15 cellular contexts compared by ENCODE assay signal in genomic region chr13:76856141-76856571, GRCh38. TPM values are rescaled to one million over a fixed set of nuclear protein-coding genes. Genes with fewer than 3 reads are reported as not detected.
DNase-seq lines count a peak whose midpoint lies in the region; ATAC-seq and TF ChIP-seq lines count a peak whose summit lies in the region.
"Had no signal": no experiment of that assay in that cellular context is flagged by ENCODE, and none has a peak within 500 bp of the region (broad histone marks: within the 10 kb centered on the region; RNA-seq: fewer than 3 reads in every experiment).

No MANE protein-coding gene starts in this region.

- H3K4me3 ChIP-seq in fibroblast of villous mesenchyme (ENCODE audit: low read depth, low read length) = no peak overlapping the region
- H3K4me3 ChIP-seq: BLaER1, pancreas had no signal

- no peak overlapping the region for H3K4me3 Mint-ChIP-seq in natural killer cell treated with Interleukin-12 subunit alpha and Interleukin-12 subunit beta and Interleukin-15 and Interleukin-18, amount 100 ng/mL, for 72 hours
- H3K4me3 Mint-ChIP-seq in natural killer cell = no peak overlapping the region
- H3K4me3 Mint-ChIP-seq in activated CD8-positive, alpha-beta memory T cell treated with anti-CD3 and anti-CD28 coated beads, Interleukin-2, amount 10 ng/mL, durations not matched to agents 7 days and 5 days = no peak overlapping the region
- H3K4me3 Mint-ChIP-seq: activated CD4-positive, alpha-beta T cell treated with anti-CD3 and anti-CD28 coated beads, Interleukin-2, amount 10 ng/mL, durations not matched to agents 24 days and 14 days had no signal

- H3K4me1 Mint-ChIP-seq in natural killer cell treated with Interleukin-12 subunit alpha and Interleukin-12 subunit beta and Interleukin-15 and Interleukin-18, amount 100 ng/mL, for 72 hours (ENCODE audit: low read depth in 2 of 2) = peaks cover 4 to 6% of the 10 kb centered on the region in 2 donors
- H3K4me1 Mint-ChIP-seq in natural killer cell = no peaks in the 10 kb centered on the region
- H3K4me1 Mint-ChIP-seq in activated CD8-positive, alpha-beta memory T cell treated with anti-CD3 and anti-CD28 coated beads, Interleukin-2, amount 10 ng/mL, durations not matched to agents 7 days and 5 days = peaks cover 2% of the 10 kb centered on the region

- DNase-seq in natural killer cell treated with Interleukin-12 subunit alpha and Interleukin-12 subunit beta and Interleukin-15 and Interleukin-18, amount 100 ng/mL, for 72 hours (ENCODE audit: low spot score) = no peak
- no peak for DNase-seq in natural killer cell
- DNase-seq in SW480 (ENCODE audit: low spot score) = peak; percentile 15
- peak; percentile 59 for DNase-seq in fibroblast of villous mesenchyme (ENCODE audit: low read depth)
- no peak for DNase-seq in left ventricle myocardium superior
- DNase-seq in AML-193 (lab: John Stamatoyannopoulos, UW) = no peak
- DNase-seq in activated CD8-positive, alpha-beta memory T cell treated with anti-CD3 and anti-CD28 coated beads, Interleukin-2, amount 10 ng/mL, durations not matched to agents 7 days and 5 days = no peak
- DNase-seq: activated CD4-positive, alpha-beta T cell treated with anti-CD3 and anti-CD28 coated beads, Interleukin-2, amount 10 ng/mL, durations not matched to agents 24 days and 14 days; activated naive CD4-positive, alpha-beta T cell treated with anti-CD3 and anti-CD28 coated beads, Interleukin-2, amount 50 U/mL, for 16 hours; kidney; NCI-H446; pancreas; stimulated activated CD4-positive, alpha-beta T cell treated with anti-CD3 and anti-CD28 coated beads, Interleukin-4, amount 100 ng/mL, for 1 hour had no signal

- H3K27me3 Mint-ChIP-seq in natural killer cell treated with Interleukin-12 subunit alpha and Interleukin-12 subunit beta and Interleukin-15 and Interleukin-18, amount 100 ng/mL, for 72 hours = peaks cover 8 to 23% of the 10 kb centered on the region in 2 donors
- H3K27me3 Mint-ChIP-seq in natural killer cell (ENCODE audit: low read depth in 2 of 2) = peaks cover 5 to 15% of the 10 kb centered on the region in 2 donors
- H3K27me3 Mint-ChIP-seq in activated CD8-positive, alpha-beta memory T cell treated with anti-CD3 and anti-CD28 coated beads, Interleukin-2, amount 10 ng/mL, durations not matched to agents 7 days and 5 days = peaks cover 18% of the 10 kb centered on the region

- no peaks in the 10 kb centered on the region for H3K9me3 Mint-ChIP-seq in natural killer cell treated with Interleukin-12 subunit alpha and Interleukin-12 subunit beta and Interleukin-15 and Interleukin-18, amount 100 ng/mL, for 72 hours
- no peaks in the 10 kb centered on the region for H3K9me3 Mint-ChIP-seq in natural killer cell
- H3K9me3 Mint-ChIP-seq in activated CD8-positive, alpha-beta memory T cell treated with anti-CD3 and anti-CD28 coated beads, Interleukin-2, amount 10 ng/mL, durations not matched to agents 7 days and 5 days (ENCODE audit: low read depth) = no peaks in the 10 kb centered on the region
- H3K9me3 Mint-ChIP-seq: activated CD4-positive, alpha-beta T cell treated with anti-CD3 and anti-CD28 coated beads, Interleukin-2, amount 10 ng/mL, durations not matched to agents 24 days and 14 days had no signal

- ATAC-seq in natural killer cell treated with Interleukin-12 subunit alpha and Interleukin-12 subunit beta and Interleukin-15 and Interleukin-18, amount 100 ng/mL, for 72 hours = peak; percentile 56 to 73
- no peak for ATAC-seq in natural killer cell
- ATAC-seq in left ventricle myocardium superior = no peak
- ATAC-seq in activated CD8-positive, alpha-beta memory T cell treated with anti-CD3 and anti-CD28 coated beads, Interleukin-2, amount 10 ng/mL, durations not matched to agents 7 days and 5 days = no peak
- no peak for ATAC-seq in HG03045 (IDR thresholded peaks at IDR 0.05; ENCODE audit: unreplicated experiment)

- no peak overlapping the region for H3K27ac Mint-ChIP-seq in natural killer cell treated with Interleukin-12 subunit alpha and Interleukin-12 subunit beta and Interleukin-15 and Interleukin-18, amount 100 ng/mL, for 72 hours
- no peak overlapping the region for H3K27ac Mint-ChIP-seq in natural killer cell
- no peak overlapping the region for H3K27ac Mint-ChIP-seq in activated CD8-positive, alpha-beta memory T cell treated with anti-CD3 and anti-CD28 coated beads, Interleukin-2, amount 10 ng/mL, durations not matched to agents 7 days and 5 days
- H3K27ac Mint-ChIP-seq: activated CD4-positive, alpha-beta T cell treated with anti-CD3 and anti-CD28 coated beads, Interleukin-2, amount 10 ng/mL, durations not matched to agents 24 days and 14 days had no signal

- TF ChIP-seq CTCF in natural killer cell (IDR thresholded peaks at IDR 0.05) (no peak), fibroblast of villous mesenchyme (IDR thresholded peaks at IDR 0.05; ENCODE audit: insufficient read depth, low read depth, low read length) (no peak)

- H3K36me3 Mint-ChIP-seq in natural killer cell treated with Interleukin-12 subunit alpha and Interleukin-12 subunit beta and Interleukin-15 and Interleukin-18, amount 100 ng/mL, for 72 hours = no peaks in the 10 kb centered on the region
- H3K36me3 Mint-ChIP-seq in natural killer cell = no peaks in the 10 kb centered on the region
- no peaks in the 10 kb centered on the region for H3K36me3 Mint-ChIP-seq in activated CD8-positive, alpha-beta memory T cell treated with anti-CD3 and anti-CD28 coated beads, Interleukin-2, amount 10 ng/mL, durations not matched to agents 7 days and 5 days

- intact Hi-C loops in natural killer cell (cut with micrococcal nuclease) (no loop called here), left ventricle myocardium superior (cut with micrococcal nuclease) (no loop called here)

- CTCF ChIA-PET in activated CD8-positive, alpha-beta memory T cell treated with anti-CD3 and anti-CD28 coated beads, Interleukin-2, amount 10 ng/mL, durations not matched to agents 7 days and 5 days (lab: Charles Lee) = no interaction called here

RNA-seq across cellular contexts. Expression of gene KCTD12, which starts 30.0 kb away (rescaled TPM):
- total RNA-seq in natural killer cell treated with Interleukin-12 subunit alpha and Interleukin-12 subunit beta and Interleukin-15 and Interleukin-18, amount 100 ng/mL, for 72 hours = under 1 TPM; 0.39 to 0.76 TPM
- 1 to 10 TPM; 2.4 to 6.0 (median 4.8) TPM for total RNA-seq in natural killer cell
- total RNA-seq in fibroblast of villous mesenchyme = 16.1 and 18.6 TPM in 2 replicates
- 39.6 TPM for total RNA-seq in left ventricle myocardium superior
- total RNA-seq in activated CD8-positive, alpha-beta memory T cell treated with anti-CD3 and anti-CD28 coated beads, Interleukin-2, amount 10 ng/mL, durations not matched to agents 7 days and 5 days = 1 to 10 TPM; 2.4 to 3.7 TPM

Comparison
In these comparisons a context has a peak if more than half of its experiments do, and no peak if none do; other contexts are left out.
1. ATAC-seq: peak in natural killer cell treated with Interleukin-12 subunit alpha and Interleukin-12 subunit beta and Interleukin-15 and Interleukin-18, amount 100 ng/mL, for 72 hours (2 of 2); none in natural killer cell (0 of 3), left ventricle myocardium superior (single experiment), activated CD8-positive, alpha-beta memory T cell treated with anti-CD3 and anti-CD28 coated beads, Interleukin-2, amount 10 ng/mL, durations not matched to agents 7 days and 5 days (single experiment) and HG03045 (single experiment).
2. DNase-seq: peak in SW480 (single experiment) and fibroblast of villous mesenchyme (single experiment); none in natural killer cell treated with Interleukin-12 subunit alpha and Interleukin-12 subunit beta and Interleukin-15 and Interleukin-18, amount 100 ng/mL, for 72 hours (single experiment), natural killer cell (single experiment), left ventricle myocardium superior (single experiment), AML-193 (0 of 2) and activated CD8-positive, alpha-beta memory T cell treated with anti-CD3 and anti-CD28 coated beads, Interleukin-2, amount 10 ng/mL, durations not matched to agents 7 days and 5 days (single experiment).